Comparison of ENCODE assay signal across 8 cellular contexts in genomic region chr1:16612332-16613172, GRCh38. TPM values are rescaled to one million over a fixed set of nuclear protein-coding genes. Genes with fewer than 3 reads are reported as not detected.
A peak's percentile ranks its signal among the peaks of the same experiment; 100 is the strongest.
DNase-seq lines count a peak whose midpoint lies in the region; ATAC-seq and TF ChIP-seq lines count a peak whose summit lies in the region.

No MANE protein-coding gene starts in this region.

- H3K27ac Mint-ChIP-seq in naive thymus-derived CD4-positive, alpha-beta T cell: no peak overlapping the region

- no peaks in the 10 kb centered on the region for H3K9me3 ChIP-seq in naive thymus-derived CD4-positive, alpha-beta T cell (ENCODE audit: control insufficient read depth in 2 of 3, low read length in 3 of 3)

- H3K4me1 ChIP-seq in naive thymus-derived CD4-positive, alpha-beta T cell (ENCODE audit: control insufficient read depth in 2 of 2, insufficient read depth in 2 of 2, low read length in 2 of 2): peaks cover 15 to 16% of the 10 kb centered on the region in 2 donors

- no peaks in the 10 kb centered on the region for H3K27me3 ChIP-seq in naive thymus-derived CD4-positive, alpha-beta T cell (ENCODE audit: control insufficient read depth in 2 of 2, insufficient read depth in 2 of 2, low read length in 2 of 2)

- CTCF ChIA-PET in naive thymus-derived CD4-positive, alpha-beta T cell (lab: Charles Lee): no interaction called here

- peak overlapping the region; percentile 70 for H3K27ac ChIP-seq in naive thymus-derived CD4-positive, alpha-beta T cell (ENCODE audit: low read depth, low read length)

- no peaks in the 10 kb centered on the region for H3K9me3 Mint-ChIP-seq in activated T-cell treated with anti-CD3 and anti-CD28 coated beads, Interleukin-2, amount 50 U/mL, for 4 hours
- no peaks in the 10 kb centered on the region for H3K9me3 Mint-ChIP-seq in naive thymus-derived CD4-positive, alpha-beta T cell

- peaks cover 0 to 18% (median 1%) of the 10 kb centered on the region in 3 experiments for H3K36me3 ChIP-seq in naive thymus-derived CD4-positive, alpha-beta T cell (ENCODE audit: control insufficient read depth in 2 of 3, insufficient read depth in 3 of 3, low read length in 3 of 3)

- H3K27me3 Mint-ChIP-seq in activated T-cell treated with anti-CD3 and anti-CD28 coated beads, Interleukin-2, amount 50 U/mL, for 4 hours (ENCODE audit: low read depth): no peaks in the 10 kb centered on the region
- no peaks in the 10 kb centered on the region for H3K27me3 Mint-ChIP-seq in naive thymus-derived CD4-positive, alpha-beta T cell

- intact Hi-C loops in naive thymus-derived CD4-positive, alpha-beta T cell (cut with micrococcal nuclease): loop anchor here (5.0 to 10.0 kb wide), 3 partner anchors 170 to 408 kb away; partner anchors contain the start of gene NECAP2 (in 2 of the 2)

- H3K4me3 ChIP-seq in foreskin fibroblast (ENCODE audit: low read depth in 1 of 2, low read length in 2 of 2): peak overlapping the region; percentile 61 to 73
- peak overlapping the region; percentile 72 for H3K4me3 ChIP-seq in naive thymus-derived CD4-positive, alpha-beta T cell (ENCODE audit: low read length)

- H3K4me3 Mint-ChIP-seq in activated T-cell treated with anti-CD3 and anti-CD28 coated beads, Interleukin-2, amount 50 U/mL, for 4 hours: no peak overlapping the region
- H3K4me3 Mint-ChIP-seq in naive thymus-derived CD4-positive, alpha-beta T cell: no peak overlapping the region

- no peaks in the 10 kb centered on the region for H3K36me3 Mint-ChIP-seq in activated T-cell treated with anti-CD3 and anti-CD28 coated beads, Interleukin-2, amount 50 U/mL, for 4 hours (ENCODE audit: insufficient read depth)
- no peaks in the 10 kb centered on the region for H3K36me3 Mint-ChIP-seq in naive thymus-derived CD4-positive, alpha-beta T cell

- H3K4me1 Mint-ChIP-seq in activated T-cell treated with anti-CD3 and anti-CD28 coated beads, Interleukin-2, amount 50 U/mL, for 4 hours (ENCODE audit: low read depth): no peaks in the 10 kb centered on the region
- no peaks in the 10 kb centered on the region for H3K4me1 Mint-ChIP-seq in naive thymus-derived CD4-positive, alpha-beta T cell

- in situ Hi-C loops in GM13977 (cut with MboI; ENCODE audit: low pct_unique_long_range_greater_than_20kb, low sequenced_read_pairs, unreplicated experiment): loop anchor here (10.0 to 25.0 kb wide), 4 partner anchors 112 to 625 kb away; partner anchors contain the start of genes CPLANE2 and PADI3

- POLR2A ChIA-PET in naive thymus-derived CD4-positive, alpha-beta T cell (lab: Charles Lee): interaction anchor here (1.0 to 2.7 kb wide), 3 partner anchors 32 to 293 kb away, joined by 3 to 13 read pairs (median 6); no protein-coding TSS in a partner anchor

- DNase-seq in AG08395 (ENCODE audit: low spot score): peak; percentile 92
- DNase-seq in GM13977 (ENCODE audit: low spot score): peak; percentile 77
- DNase-seq in NCI-H2227 (lab: John Stamatoyannopoulos, UW; ENCODE audit: unreplicated experiment): peak; percentile 79
- DNase-seq in activated T-cell treated with anti-CD3 and anti-CD28 coated beads, Interleukin-2, amount 50 U/mL, for 4 hours: peak; percentile 27
- peak; percentile 94 to 96 for DNase-seq in foreskin fibroblast
- peak in 6 of 9 donors; percentile 25 to 55 (median 40) for DNase-seq in naive thymus-derived CD4-positive, alpha-beta T cell
- no peak for DNase-seq in NCI-H2029 treated with DMSO at 0.1 percent for 48 hours (lab: John Stamatoyannopoulos, UW)

- ATAC-seq in activated T-cell treated with anti-CD3 and anti-CD28 coated beads, Interleukin-2, amount 50 U/mL, for 4 hours: peak; percentile 3 to 4
- no peak for ATAC-seq in naive thymus-derived CD4-positive, alpha-beta T cell
- ATAC-seq in HG03135 (IDR thresholded peaks at IDR 0.05; ENCODE audit: unreplicated experiment): no peak

- TF ChIP-seq CTCF in GM13977 (IDR thresholded peaks at IDR 0.05; ENCODE audit: extremely low read depth, insufficient read depth, missing control alignments) (no peak), foreskin fibroblast (IDR thresholded peaks at IDR 0.05; ENCODE audit: low read depth, low read length) (no peak)

RNA-seq across cellular contexts. Expression of gene NBPF1, which starts 0.8 kb away (rescaled TPM):
- total RNA-seq in activated T-cell treated with anti-CD3 and anti-CD28 coated beads, Interleukin-2, amount 50 U/mL, for 4 hours: 1 to 10 TPM; 4.9 to 8.4 (median 5.8) TPM
- 10 to 100 TPM in 4 of 5 experiments, 1 to 10 TPM in 1; 7.0 to 25.7 (median 20.7) TPM for total RNA-seq in naive thymus-derived CD4-positive, alpha-beta T cell
- 10 to 100 TPM; 10.3 to 12.3 TPM for polyA plus RNA-seq in naive thymus-derived CD4-positive, alpha-beta T cell

RNA-seq across cellular contexts. Expression of gene RNU1-3, which starts 54.2 kb away (rescaled TPM):
- total RNA-seq in activated T-cell treated with anti-CD3 and anti-CD28 coated beads, Interleukin-2, amount 50 U/mL, for 4 hours: 1,000 to 10,000 TPM; 1,321 to 1,622 (median 1,616) TPM
- 1,000 to 10,000 TPM; 2,341 to 4,458 (median 3,337) TPM for total RNA-seq in naive thymus-derived CD4-positive, alpha-beta T cell
- polyA plus RNA-seq in naive thymus-derived CD4-positive, alpha-beta T cell: not detected

Comparison
In these comparisons a context has a peak if more than half of its experiments do, and no peak if none do; other contexts are left out.
1. ATAC-seq: peak in activated T-cell treated with anti-CD3 and anti-CD28 coated beads, Interleukin-2, amount 50 U/mL, for 4 hours (2 of 2); none in naive thymus-derived CD4-positive, alpha-beta T cell (single experiment) and HG03135 (single experiment).